9 cellular contexts compared by ENCODE assay signal in the genomic region with DNA sequence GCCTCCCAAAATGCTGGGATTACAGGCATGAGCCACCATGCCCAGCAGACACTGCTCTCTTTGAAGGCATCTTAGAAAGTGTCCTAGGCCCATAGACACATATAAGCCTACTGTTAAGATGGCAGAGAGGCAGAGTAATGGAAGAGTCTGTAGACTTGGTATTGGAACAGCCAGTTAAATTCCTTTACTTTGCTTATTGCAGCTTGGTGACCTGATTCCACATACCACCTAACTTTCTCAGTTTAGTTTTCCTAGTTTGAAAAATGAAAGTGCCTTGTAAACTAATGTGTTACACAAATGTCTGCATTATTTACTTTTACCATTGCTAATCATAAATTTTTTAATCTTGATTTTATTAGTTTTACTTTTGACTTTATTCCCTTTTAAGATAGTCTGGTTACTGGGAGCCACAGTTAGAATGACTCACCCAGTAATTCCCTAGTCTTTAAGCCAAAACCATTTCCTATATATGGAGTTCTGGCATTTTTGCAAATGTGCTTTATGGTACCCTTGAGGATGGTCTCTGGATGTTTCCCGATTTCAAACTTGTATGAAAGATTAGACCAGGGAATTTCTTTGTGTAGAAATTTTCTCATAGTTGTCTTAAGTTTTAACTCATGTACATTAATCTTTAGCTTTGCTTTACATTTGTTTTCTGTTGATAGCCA. TPM values are rescaled to one million over a fixed set of nuclear protein-coding genes. Genes with fewer than 3 reads are reported as not detected.
DNase-seq lines count a peak whose midpoint lies in the region; ATAC-seq and TF ChIP-seq lines count a peak whose summit lies in the region.
"Had no signal": no experiment of that assay in that cellular context is flagged by ENCODE, and none has a peak within 500 bp of the region (broad histone marks: within the 10 kb centered on the region; RNA-seq: fewer than 3 reads in every experiment).

No MANE protein-coding gene starts in this region.

- H3K4me3 Mint-ChIP-seq in CD8-positive, alpha-beta T cell, result peak overlapping the region; percentile 86

- in situ Hi-C loops in gastrocnemius medialis (cut with MboI; ENCODE audit: low sequenced_read_pairs in 4 of 4), result no loop called here

- H3K4me3 ChIP-seq in CD8-positive, alpha-beta T cell (ENCODE audit: low read depth, low read length), result no peak overlapping the region
- H3K4me3 ChIP-seq in gastrocnemius medialis, result no peak overlapping the region

- peaks cover 87% of the 10 kb centered on the region for H3K4me1 Mint-ChIP-seq in CD8-positive, alpha-beta T cell (ENCODE audit: low read depth)

- no peak for ATAC-seq in CD8-positive, alpha-beta T cell
- ATAC-seq in gastrocnemius medialis (no peak), HG03354 (IDR thresholded peaks at IDR 0.05; ENCODE audit: poor library complexity, severe bottlenecking, unreplicated experiment) (no peak), HG03432 (IDR thresholded peaks at IDR 0.05; ENCODE audit: unreplicated experiment) (no peak)

- H3K27me3 ChIP-seq in CD8-positive, alpha-beta T cell (ENCODE audit: insufficient read depth, low read length), result no peaks in the 10 kb centered on the region
- H3K27me3 ChIP-seq in gastrocnemius medialis, result no peaks in the 10 kb centered on the region

- no peak overlapping the region for H3K27ac ChIP-seq in CD8-positive, alpha-beta T cell (ENCODE audit: low read depth, low read length)
- H3K27ac ChIP-seq in gastrocnemius medialis, result peak overlapping the region; percentile 22 to 58 (median 48)

- H3K9me3 ChIP-seq in CD8-positive, alpha-beta T cell (ENCODE audit: low read length), result no peaks in the 10 kb centered on the region
- no peaks in the 10 kb centered on the region for H3K9me3 ChIP-seq in gastrocnemius medialis

- POLR2A ChIA-PET in CD8-positive, alpha-beta T cell (lab: Charles Lee), result interaction anchor here (0.7 to 1.6 kb wide), 3 partner anchors 8 to 19 kb away, joined by 3 to 4 read pairs (median 3); no protein-coding TSS in a partner anchor

- no peak for TF ChIP-seq CTCF in CD8-positive, alpha-beta T cell (IDR thresholded peaks at IDR 0.05)
- no peak for TF ChIP-seq CTCF in gastrocnemius medialis (IDR thresholded peaks at IDR 0.05 in 4 of 5, conservative IDR thresholded peaks at IDR 0.05 in 1 of 5)

- CTCF ChIA-PET in CD8-positive, alpha-beta T cell (lab: Charles Lee), result interaction anchor here (1.1 to 14.0 kb wide), 3 partner anchors 25 to 40 kb away, joined by 3 to 109 read pairs (median 5); no protein-coding TSS in a partner anchor

- H3K27ac Mint-ChIP-seq in CD8-positive, alpha-beta T cell, result peak overlapping the region; percentile 100

- no peak for TF ChIP-seq POLR2A in gastrocnemius medialis (IDR thresholded peaks at IDR 0.05)

- DNase-seq in CD8-positive, alpha-beta T cell, result no peak
- DNase-seq in LoVo (ENCODE audit: low spot score), result peak; percentile 13
- DNase-seq in astrocyte of the hippocampus (ENCODE audit: low read depth, low spot score), result peak; percentile 26
- DNase-seq in gastrocnemius medialis, result no peak
- no peak for DNase-seq in DMS79 treated with DMSO at 0.1 percent for 48 hours (lab: John Stamatoyannopoulos, UW)
- DNase-seq in pons (ENCODE audit: low spot score), result no peak
- DNase-seq: caudate nucleus had no signal

- peaks cover 3% of the 10 kb centered on the region for H3K36me3 ChIP-seq in CD8-positive, alpha-beta T cell (ENCODE audit: insufficient read depth, low read length)
- H3K36me3 ChIP-seq in gastrocnemius medialis, result no peaks in the 10 kb centered on the region

- H3K27me3 Mint-ChIP-seq in CD8-positive, alpha-beta T cell (ENCODE audit: low read depth), result no peaks in the 10 kb centered on the region

- intact Hi-C loops in CD8-positive, alpha-beta T cell (cut with DNase I, micrococcal nuclease), result no loop called here
- intact Hi-C loops in gastrocnemius medialis (cut with DNase I; ENCODE audit: low total_unique reads), result no loop called here

- peaks cover 88% of the 10 kb centered on the region for H3K4me1 ChIP-seq in CD8-positive, alpha-beta T cell (ENCODE audit: insufficient read depth, low read length)
- peaks cover 14 to 23% of the 10 kb centered on the region in 2 donors for H3K4me1 ChIP-seq in gastrocnemius medialis

- no peaks in the 10 kb centered on the region for H3K9me3 Mint-ChIP-seq in CD8-positive, alpha-beta T cell

- peaks cover 70% of the 10 kb centered on the region for H3K36me3 Mint-ChIP-seq in CD8-positive, alpha-beta T cell

RNA-seq across cellular contexts. Expression of a gene that starts 6.4 kb away (rescaled TPM):
- total RNA-seq in CD8-positive, alpha-beta T cell, result 100 to 1,000 TPM; 167 to 171 TPM
- total RNA-seq in gastrocnemius medialis, result 100 to 1,000 TPM in 1 of 4 donors, 10 to 100 TPM in 3; 14.9 to 121 (median 47.5) TPM

Comparison
In these comparisons a context has a peak if more than half of its experiments do, and no peak if none do; other contexts are left out.
1. DNase-seq: peak in LoVo (single experiment) and astrocyte of the hippocampus (single experiment); none in CD8-positive, alpha-beta T cell (0 of 7), gastrocnemius medialis (0 of 2), DMS79 treated with DMSO at 0.1 percent for 48 hours (single experiment) and pons (single experiment).